Comparison of ENCODE assay signal across 8 cellular contexts in the genomic region with DNA sequence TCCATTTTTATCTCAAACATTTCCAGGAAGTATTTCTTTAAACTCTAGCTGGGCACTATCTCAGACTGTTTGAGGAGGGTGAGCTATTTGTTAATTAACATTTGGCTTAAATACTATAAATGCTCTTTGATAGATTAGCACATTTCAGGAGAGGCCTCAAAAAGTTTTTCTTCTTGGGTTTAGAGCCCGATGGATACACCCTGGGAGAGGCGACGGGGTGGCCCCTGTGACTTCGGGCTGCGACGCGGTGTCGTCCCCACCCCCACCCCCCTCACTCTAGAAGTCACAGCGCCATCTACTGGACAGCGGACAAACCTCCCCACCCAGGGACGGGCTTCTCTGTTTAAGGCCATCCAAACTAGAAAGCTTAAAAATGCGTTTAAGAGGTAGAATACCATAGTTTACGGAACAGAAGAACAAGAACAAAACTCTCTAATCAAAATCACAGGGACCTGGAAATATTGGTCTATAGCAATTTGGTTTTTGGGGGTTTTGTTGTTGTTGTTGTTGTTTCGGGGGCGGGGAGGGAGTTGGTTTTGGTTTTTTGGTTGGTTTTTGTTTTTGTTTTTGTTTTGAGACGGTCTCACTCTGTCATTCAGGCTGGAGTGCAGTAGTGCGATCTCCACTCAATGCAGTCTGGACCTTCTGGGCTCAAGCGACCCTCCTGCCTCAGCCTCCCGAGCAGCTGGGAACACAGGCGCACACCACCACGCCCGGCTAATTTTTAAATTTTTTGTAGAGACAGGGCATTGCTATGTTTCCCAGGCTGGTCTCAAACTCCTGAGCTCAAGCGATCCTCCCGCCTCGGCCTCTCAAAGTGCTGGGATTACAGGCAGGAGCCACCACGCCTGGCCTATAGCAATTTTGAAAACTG.
A peak's percentile ranks its signal among the peaks of the same experiment; 100 is the strongest.
DNase-seq lines count a peak whose midpoint lies in the region; ATAC-seq, FAIRE-seq and TF ChIP-seq lines count a peak whose summit lies in the region.

No MANE protein-coding gene starts in this region.

- H3K27me3 Mint-ChIP-seq in neural progenitor cell (ENCODE audit: insufficient read depth, low read depth): peaks cover 7% of the 10 kb centered on the region

- H3K4me3 Mint-ChIP-seq in neural progenitor cell: no peak overlapping the region

- H3K4me3 ChIP-seq in fibroblast of pulmonary artery (replicated peaks; ENCODE audit: low read depth, low read length) (peak overlapping the region; percentile 33), neural progenitor cell (no peak overlapping the region), tibial nerve (peak overlapping the region in 1 of 4 donors; percentile 18)

- H3K4me1 ChIP-seq in neural progenitor cell (peaks cover 4% of the 10 kb centered on the region), tibial nerve (peaks cover 0 to 15% (median 0%) of the 10 kb centered on the region in 4 donors)

- H3K27ac Mint-ChIP-seq in neural progenitor cell: no peak overlapping the region

- in situ Hi-C loops in ACHN (cut with HindIII; ENCODE audit: low pct_ligation_motif_present, low pct_unique_long_range_greater_than_20kb, low sequenced_read_pairs): no loop called here

- peak; percentile 78 for TF ChIP-seq CTCF in fibroblast of pulmonary artery (IDR thresholded peaks at IDR 0.05; ENCODE audit: low read length, missing control alignments)
- TF ChIP-seq CTCF in neural progenitor cell (IDR thresholded peaks at IDR 0.05): peak; percentile 94
- TF ChIP-seq CTCF in tibial nerve (IDR thresholded peaks at IDR 0.05): peak; percentile 69 to 87 (median 79)

- 45% methylated on average over 26 of the region's 26 CpGs for WGBS in tibial nerve, 2 donors

- peak; percentile 79 for DNase-seq in ACHN
- DNase-seq in GM12892 (ENCODE audit: insufficient read length): peak; percentile 58
- DNase-seq in NCI-H524 treated with DMSO at 0.1 percent for 48 hours (lab: John Stamatoyannopoulos, UW): peak; percentile 11
- DNase-seq in activated T-cell treated with anti-CD3 and anti-CD28 coated beads for 1 hour (ENCODE audit: low read depth): peak; percentile 23
- peak; percentile 79 for DNase-seq in fibroblast of pulmonary artery (ENCODE audit: low read depth)
- DNase-seq in neural progenitor cell (ENCODE audit: low spot score): peak; percentile 94
- peak; percentile 60 to 87 for DNase-seq in tibial nerve (ENCODE audit: low spot score in 2 of 2)

- H3K27me3 ChIP-seq in neural progenitor cell (peaks cover 3% of the 10 kb centered on the region), tibial nerve (peaks cover 0 to 4% of the 10 kb centered on the region in 2 donors)

- H3K36me3 Mint-ChIP-seq in neural progenitor cell: no peaks in the 10 kb centered on the region

- no peak for FAIRE-seq in GM12892 (lab: Jason Lieb, UNC)

- H3F3A ChIP-seq in neural progenitor cell (ENCODE audit: low read depth): no peaks in the 10 kb centered on the region

- peaks cover 16% of the 10 kb centered on the region for H3K4me1 Mint-ChIP-seq in neural progenitor cell

- H3K27ac ChIP-seq in neural progenitor cell (no peak overlapping the region), tibial nerve (peak overlapping the region in 2 of 4 donors; percentile 2 to 62)

- no peak for ATAC-seq in GM19397 (IDR thresholded peaks at IDR 0.05; ENCODE audit: unreplicated experiment)

- H4K20me1 ChIP-seq in neural progenitor cell (ENCODE audit: low read depth): no peaks in the 10 kb centered on the region

- no peak for TF ChIP-seq EP300 in tibial nerve (IDR thresholded peaks at IDR 0.05)

- H3K9ac ChIP-seq in neural progenitor cell: no peak overlapping the region

- no peak for TF ChIP-seq POLR2A in GM12892 (IDR thresholded peaks at IDR 0.05; ENCODE audit: low read depth, low read length)
- no peak for TF ChIP-seq POLR2A in tibial nerve (IDR thresholded peaks at IDR 0.05)

- H3K36me3 ChIP-seq in neural progenitor cell (no peaks in the 10 kb centered on the region), tibial nerve (no peaks in the 10 kb centered on the region)

- H3K4me2 ChIP-seq in neural progenitor cell: peak overlapping the region; percentile 63

- H3K79me2 ChIP-seq in neural progenitor cell (ENCODE audit: low read depth): no peaks in the 10 kb centered on the region

- H3K9me3 Mint-ChIP-seq in neural progenitor cell: peaks cover 2% of the 10 kb centered on the region

- peak overlapping the region; percentile 63 for H2AFZ ChIP-seq in neural progenitor cell (replicated peaks)

- H3K9me3 ChIP-seq in neural progenitor cell (ENCODE audit: low read depth) (no peaks in the 10 kb centered on the region), tibial nerve (no peaks in the 10 kb centered on the region)

Comparison
In these comparisons a context has a peak if more than half of its experiments do, and no peak if none do; other contexts are left out.
1. DNase-seq: peak in every context shown above with its lines; median percentile 94 in neural progenitor cell; 79 in ACHN; 79 in fibroblast of pulmonary artery; 74 in tibial nerve; 58 in GM12892; 23 in activated T-cell treated with anti-CD3 and anti-CD28 coated beads for 1 hour; 11 in NCI-H524 treated with DMSO at 0.1 percent for 48 hours.